In genomic region chr11:85685131-85685819, GRCh38 we compare ENCODE assay signal across 8 cellular contexts. TPM values are rescaled to one million over a fixed set of nuclear protein-coding genes. Genes with fewer than 3 reads are reported as not detected.
DNase-seq lines count a peak whose midpoint lies in the region; ATAC-seq and TF ChIP-seq lines count a peak whose summit lies in the region.
"Had no signal": no experiment of that assay in that cellular context is flagged by ENCODE, and none has a peak within 500 bp of the region (broad histone marks: within the 10 kb centered on the region; RNA-seq: fewer than 3 reads in every experiment).

No MANE protein-coding gene starts in this region.

- H3K4me3 ChIP-seq in AG04450 (ENCODE audit: low read depth, low read length), result peak overlapping the region; percentile 69
- H3K4me3 ChIP-seq in SJCRH30, result peak overlapping the region; percentile 55

- peaks cover 12% of the 10 kb centered on the region for H3K4me1 ChIP-seq in SJCRH30

- H3K9me3 ChIP-seq in AG04450 (ENCODE audit: control insufficient read depth, insufficient read depth, low read length), result no peaks in the 10 kb centered on the region
- H3K9me3 ChIP-seq in SJCRH30 (replicated peaks), result no peaks in the 10 kb centered on the region

- TF ChIP-seq CTCF in AG04450 (IDR thresholded peaks at IDR 0.05; ENCODE audit: low read depth, low read length) (no peak), GM20000 (IDR thresholded peaks at IDR 0.05; ENCODE audit: extremely low read depth, missing control alignments) (no peak)

- H3K27ac ChIP-seq in AG04450 (ENCODE audit: low read depth, low read length), result peak overlapping the region; percentile 80
- H3K27ac ChIP-seq in SJCRH30, result peak overlapping the region; percentile 67

- peak; percentile 19 for ATAC-seq in left lobe of liver
- no peak for ATAC-seq in GM21825 (IDR thresholded peaks at IDR 0.05; ENCODE audit: unreplicated experiment)

- CTCF ChIA-PET in AG04450 (lab: Charles Lee), result interaction anchor here (0.5 to 2.2 kb wide), 8 partner anchors 10 to 357 kb away, joined by 3 to 11 read pairs (median 5); partner anchors contain the start of genes CCDC83 and CREBZF

- DNase-seq in AG04450 (ENCODE audit: low read depth, low spot score), result peak; percentile 55
- DNase-seq in SJCRH30, result peak; percentile 95 to 97
- DNase-seq in left lobe of liver (ENCODE audit: low spot score), result no peak
- DNase-seq in GM20000 (ENCODE audit: low spot score), result no peak
- DNase-seq in NOMO-1 treated with dmso at 0.1 percent for 144 hours (lab: John Stamatoyannopoulos, UW; ENCODE audit: unreplicated experiment), result no peak
- DNase-seq: activated naive CD4-positive, alpha-beta T cell treated with anti-CD3 and anti-CD28 coated beads for 36 hours had no signal

- H3K27me3 ChIP-seq in AG04450 (ENCODE audit: control insufficient read depth, insufficient read depth, low read length) (no peaks in the 10 kb centered on the region), SJCRH30 (no peaks in the 10 kb centered on the region)

- H3K36me3 ChIP-seq in SJCRH30, result peaks cover 6% of the 10 kb centered on the region

- POLR2A ChIA-PET in AG04450 (lab: Yijun Ruan, JAX), result interaction anchor here (0.5 to 2.7 kb wide), 16 partner anchors 14 to 617 kb away, joined by 3 to 43 read pairs (median 6); partner anchors contain the start of genes CCDC83, CREBZF, DLG2 and TMEM126A

RNA-seq across cellular contexts. Expression of gene CCDC89, which starts 0.7 kb away (rescaled TPM):
- 2.5 and 2.7 TPM in 2 replicates for polyA plus RNA-seq in AG04450 (2011; rRNA removed)
- 6.3 and 7.2 TPM in 2 replicates for polyA minus RNA-seq in AG04450 (2011; rRNA and poly(A)+ RNA removed)
- total RNA-seq in SJCRH30 (2014; rRNA removed; shearing (Covaris generic)), result 4.4 and 5.0 TPM in 2 replicates
- total RNA-seq in left lobe of liver, result 0.28 TPM
- total RNA-seq: activated naive CD4-positive, alpha-beta T cell treated with anti-CD3 and anti-CD28 coated beads for 36 hours; neural crest cell had no signal

RNA-seq across cellular contexts. Expression of gene CREBZF, which starts 20.3 kb away (rescaled TPM):
- polyA plus RNA-seq in AG04450 (2011; rRNA removed), result 19.3 and 25.0 TPM in 2 replicates
- polyA minus RNA-seq in AG04450 (2011; rRNA and poly(A)+ RNA removed), result 15.3 and 17.0 TPM in 2 replicates
- 85.3 and 109 TPM in 2 replicates for total RNA-seq in SJCRH30 (2014; rRNA removed; shearing (Covaris generic))
- 18.8 TPM for total RNA-seq in left lobe of liver

RNA-seq across cellular contexts. Expression of gene TMEM126A, which starts 37.5 kb away (rescaled TPM):
- polyA plus RNA-seq in AG04450 (2011; rRNA removed), result 65.2 and 104 TPM in 2 replicates
- polyA minus RNA-seq in AG04450 (2011; rRNA and poly(A)+ RNA removed), result 7.6 and 16.1 TPM in 2 replicates
- total RNA-seq in SJCRH30 (2014; rRNA removed; shearing (Covaris generic)), result 62.1 and 71.9 TPM in 2 replicates
- total RNA-seq in left lobe of liver, result 14.3 TPM

RNA-seq across cellular contexts. Expression of gene TMEM126B, which starts 56.9 kb away (rescaled TPM):
- 59.0 and 86.2 TPM in 2 replicates for polyA plus RNA-seq in AG04450 (2011; rRNA removed)
- 10.0 and 15.1 TPM in 2 replicates for polyA minus RNA-seq in AG04450 (2011; rRNA and poly(A)+ RNA removed)
- total RNA-seq in SJCRH30 (2014; rRNA removed; shearing (Covaris generic)), result 94.5 and 105 TPM in 2 replicates
- 14.7 TPM for total RNA-seq in left lobe of liver

RNA-seq across cellular contexts. Expression of gene DLG2, which starts 58.1 kb away (rescaled TPM):
- polyA plus RNA-seq in AG04450 (2011; rRNA removed), result 0.68 and 0.72 TPM in 2 replicates
- polyA minus RNA-seq in AG04450 (2011; rRNA and poly(A)+ RNA removed), result 2.0 and 3.3 TPM in 2 replicates
- total RNA-seq in SJCRH30 (2014; rRNA removed; shearing (Covaris generic)), result 5.3 and 12.1 TPM in 2 replicates
- total RNA-seq in left lobe of liver, result 4.7 TPM

Comparison
In these comparisons a context has a peak if more than half of its experiments do, and no peak if none do; other contexts are left out.
1. DNase-seq: peak in AG04450 (single experiment) and SJCRH30 (2 of 2); none in left lobe of liver (single experiment), GM20000 (single experiment) and NOMO-1 treated with dmso at 0.1 percent for 144 hours (single experiment).